8 cellular contexts compared by ENCODE assay signal in genomic region chr6:26122005-26122388, GRCh38. TPM values are rescaled to one million over a fixed set of nuclear protein-coding genes. Genes with fewer than 3 reads are reported as not detected.
DNase-seq lines count a peak whose midpoint lies in the region; ATAC-seq, FAIRE-seq and TF ChIP-seq lines count a peak whose summit lies in the region.

No MANE protein-coding gene starts in this region.

- H3K4me2 ChIP-seq in OCI-LY7 (ENCODE audit: low read length), result peak overlapping the region; percentile 83

- DNase-seq in DMS53 (lab: John Stamatoyannopoulos, UW) (peak; percentile 48), OCI-LY7 (ENCODE audit: low spot score) (peak; percentile 57), pancreas (no peak), midbrain (lab: John Stamatoyannopoulos, UW) (no peak), AML-193 (lab: John Stamatoyannopoulos, UW) (no peak)
- no peak for DNase-seq in effector memory CD4-positive, alpha-beta T cell
- DNase-seq in stimulated activated CD4-positive, alpha-beta T cell treated with anti-CD3 and anti-CD28 coated beads, Interleukin-2, amount 100 ng/mL, for 24 hours, result no peak

- no peak overlapping the region for H2AFZ ChIP-seq in OCI-LY7 (ENCODE audit: low read length)

- no peaks in the 10 kb centered on the region for H3K9me2 ChIP-seq in OCI-LY7 (ENCODE audit: insufficient read depth, low read length)

- H4K20me1 ChIP-seq in OCI-LY7 (ENCODE audit: insufficient read depth, low read length), result peaks cover 9% of the 10 kb centered on the region

- H3K9me3 ChIP-seq in OCI-LY7 (ENCODE audit: low read length) (no peaks in the 10 kb centered on the region; the same call in 1 of the 2 replicates), pancreas (no peaks in the 10 kb centered on the region)
- no peaks in the 10 kb centered on the region for H3K9me3 ChIP-seq in effector memory CD4-positive, alpha-beta T cell (ENCODE audit: control insufficient read depth, low read length)

- intact Hi-C loops in OCI-LY7 (cut with micrococcal nuclease; ENCODE audit: unreplicated experiment), result loop anchor here (2.0 to 10.0 kb wide), 7 partner anchors 77 to 1770 kb away; a partner anchor contains a TSS
- intact Hi-C loops in pancreas (cut with DNase I), result loop anchor here in 1 of 3 donors (5.0 kb wide), 1 partner anchor 35 kb away; a partner anchor contains a TSS

- CTCF ChIA-PET in OCI-LY7 (lab: Charles Lee; ENCODE audit: unreplicated experiment), result no interaction called here

- POLR2A ChIA-PET in OCI-LY7 (lab: Charles Lee), result interaction anchor here (0.7 kb wide), 1 partner anchor 29 kb away, joined by 3 read pairs; no protein-coding TSS in a partner anchor

- 69 to 72% methylated on average over 4 of the region's 4 CpGs for WGBS in pancreas, 2 donors

- BruUV-seq in OCI-LY7 (replicated peaks; lab: Mats Ljungman, UMichigan), result no TSS peak

- H3K27me3 ChIP-seq in effector memory CD4-positive, alpha-beta T cell (replicated peaks; ENCODE audit: control insufficient read depth, insufficient read depth, low read length, poor library complexity, severe bottlenecking), result no peaks in the 10 kb centered on the region
- no peaks in the 10 kb centered on the region for H3K27me3 ChIP-seq in pancreas

- H3K27ac ChIP-seq in OCI-LY7 (ENCODE audit: low read depth, low read length, poor library complexity, severe bottlenecking) (peak overlapping the region; percentile 99), pancreas (peak overlapping the region; percentile 83 to 98 (median 96))
- H3K27ac ChIP-seq in effector memory CD4-positive, alpha-beta T cell (ENCODE audit: insufficient read depth, low read length, poor library complexity, severe bottlenecking), result peak overlapping the region; percentile 92

- H3K36me3 ChIP-seq in OCI-LY7 (ENCODE audit: insufficient read depth, low read length) (peaks cover 12% of the 10 kb centered on the region), pancreas (no peaks in the 10 kb centered on the region)
- no peaks in the 10 kb centered on the region for H3K36me3 ChIP-seq in effector memory CD4-positive, alpha-beta T cell (ENCODE audit: control insufficient read depth, insufficient read depth, low read length)

- H3K4me1 ChIP-seq in OCI-LY7 (ENCODE audit: insufficient read depth, low read length, poor library complexity, severe bottlenecking) (peaks cover 54% of the 10 kb centered on the region), pancreas (peaks cover 0 to 15% (median 8%) of the 10 kb centered on the region in 3 donors)
- peaks cover 13% of the 10 kb centered on the region for H3K4me1 ChIP-seq in effector memory CD4-positive, alpha-beta T cell (ENCODE audit: control insufficient read depth, insufficient read depth, low read length, poor library complexity, severe bottlenecking)

- no peak for ATAC-seq in pancreas
- no peak for ATAC-seq in GM18867 (IDR thresholded peaks at IDR 0.05; ENCODE audit: unreplicated experiment)

- no peak for FAIRE-seq in pancreas (lab: Jason Lieb, UNC)

- no peak for TF ChIP-seq CTCF in OCI-LY7 (conservative IDR thresholded peaks at IDR 0.05; ENCODE audit: low read length)
- no peak for TF ChIP-seq CTCF in pancreas (IDR thresholded peaks at IDR 0.05)

- H3K79me2 ChIP-seq in OCI-LY7 (ENCODE audit: insufficient read depth, low read depth, low read length), result peaks cover 11% of the 10 kb centered on the region; the same call in 1 of the 2 replicates

- H3K4me3 ChIP-seq in OCI-LY7 (ENCODE audit: low read depth, low read length, poor library complexity, severe bottlenecking) (peak overlapping the region; percentile 72), pancreas (peak overlapping the region in 1 of 4 donors; percentile 61)
- H3K4me3 ChIP-seq in effector memory CD4-positive, alpha-beta T cell (ENCODE audit: insufficient read depth, low read depth, low read length, poor library complexity, severe bottlenecking), result no peak overlapping the region

RNA-seq across cellular contexts. Expression of gene HFE, which starts 34.8 kb away (rescaled TPM):
- 0.18 and 0.69 TPM in 2 replicates for total RNA-seq in OCI-LY7 (2014; rRNA removed; shearing (Covaris generic))
- total RNA-seq in OCI-LY7 (2022) (0.57 and 0.72 TPM in 2 replicates), pancreas (10 to 100 TPM in 1 of 6 donors, 1 to 10 TPM in 5; 3.1 to 10.2 (median 3.8) TPM)
- polyA plus RNA-seq in pancreas, result 1 to 10 TPM; 3.4 to 3.9 TPM

Comparison
In these comparisons a context has a peak if more than half of its experiments do, and no peak if none do; other contexts are left out.
1. DNase-seq: peak in DMS53 (single experiment) and OCI-LY7 (single experiment); none in effector memory CD4-positive, alpha-beta T cell (0 of 3), pancreas (0 of 6), midbrain (single experiment), AML-193 (0 of 2) and stimulated activated CD4-positive, alpha-beta T cell treated with anti-CD3 and anti-CD28 coated beads, Interleukin-2, amount 100 ng/mL, for 24 hours (0 of 2).
2. Peak in every context shown above with its lines, with median percentiles within 50 percentile points of each other: H3K27ac ChIP-seq.